1 cellular context compared by ENCODE assay signal in the genomic region with DNA sequence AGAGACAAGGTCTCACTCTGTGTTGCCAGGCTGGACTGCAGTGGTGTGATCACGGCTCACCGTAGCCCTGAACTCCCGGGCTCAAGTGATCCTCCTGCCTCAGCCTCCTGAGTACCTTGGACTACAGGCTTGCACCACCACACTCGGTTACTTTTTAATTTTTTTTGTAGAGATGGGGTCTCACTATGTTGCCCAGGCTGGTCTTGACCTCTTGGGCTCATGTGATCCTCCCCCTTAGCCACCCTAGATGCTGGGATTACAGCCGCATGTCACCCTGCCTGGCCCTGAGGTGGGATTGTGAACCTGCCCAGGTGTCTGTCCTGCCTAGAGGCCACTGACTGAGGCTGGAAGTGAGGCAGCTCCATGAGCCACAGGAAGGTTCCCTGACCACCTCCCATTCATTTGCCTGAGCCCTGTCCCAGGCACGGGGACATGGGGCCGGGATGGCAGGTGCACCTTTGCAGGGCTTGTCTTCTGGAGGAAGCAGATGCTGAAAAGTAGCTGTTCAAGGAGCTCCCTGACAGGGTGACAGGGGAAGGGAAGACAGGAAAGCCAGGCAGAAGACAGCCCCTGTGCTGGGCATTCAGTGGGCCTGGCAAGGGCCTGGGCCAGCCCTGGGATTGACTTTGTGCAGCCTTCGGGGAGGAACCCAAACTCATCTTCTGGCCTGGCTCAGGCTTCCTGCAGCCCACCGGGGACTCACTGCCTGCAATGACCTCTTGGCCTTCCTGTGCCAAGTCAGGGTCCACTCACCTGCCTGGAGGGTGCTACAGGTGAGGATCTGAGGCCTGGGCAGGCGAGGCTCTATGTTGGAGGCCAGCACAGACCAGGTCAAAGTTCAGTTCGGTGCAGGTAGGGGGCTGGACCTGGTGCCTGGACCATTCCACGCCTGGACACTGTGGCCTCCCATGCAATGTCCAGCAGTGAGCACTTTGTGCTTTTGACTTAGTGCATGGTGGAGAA.
A peak's percentile ranks its signal among the peaks of the same experiment; 100 is the strongest.
TF ChIP-seq lines count a peak whose summit lies in the region.

No MANE protein-coding gene starts in this region.

TF ChIP-seq in HepG2, 621 proteins besides CTCF, POLR2A, EP300 and RAD21 (continues in another document):
- TF ChIP-seq RXRA (CRISPR knock-in tag; IDR thresholded peaks at IDR 0.05) (peak; percentile 54), ZNF296 (CRISPR knock-in tag; conservative IDR thresholded peaks at IDR 0.05) (peak; percentile 72), HNF4G (IDR thresholded peaks at IDR 0.05; ENCODE audit: borderline replicate concordance, low read depth, low read length) (peak; percentile 4; the same call in 1 of the 2 replicates), HNF4G (CRISPR knock-in tag; IDR thresholded peaks at IDR 0.05; ENCODE audit: borderline replicate concordance, low read depth) (peak; percentile 74), ZBTB1 (CRISPR knock-in tag; IDR thresholded peaks at IDR 0.05; ENCODE audit: borderline replicate concordance) (no peak), MBD4 (IDR thresholded peaks at IDR 0.05; ENCODE audit: borderline replicate concordance, low read length) (no peak), ZBTB7A (CRISPR knock-in tag; IDR thresholded peaks at IDR 0.05) (peak; percentile 70; the same call in 1 of the 2 replicates), ERF (CRISPR knock-in tag; IDR thresholded peaks at IDR 0.05) (0 out of 2 replicates have a peak, but pooled peaks have one; percentile 34), POLR2AphosphoS2 (IDR thresholded peaks at IDR 0.05; ENCODE audit: low read depth, low read length) (no peak), SMAD1 (CRISPR knock-in tag; IDR thresholded peaks at IDR 0.05; ENCODE audit: borderline replicate concordance, low read depth) (0 out of 2 replicates have a peak, but pooled peaks have one; percentile 41), NR2F6 (IDR thresholded peaks at IDR 0.05) (peak; percentile 34; the same call in 1 of the 2 replicates), NR2F6 (CRISPR knock-in tag; IDR thresholded peaks at IDR 0.05) (peak; percentile 54), RORA (CRISPR knock-in tag; IDR thresholded peaks at IDR 0.05) (no peak), TEAD3 (CRISPR knock-in tag; optimal IDR thresholded peaks at IDR 0.05; ENCODE audit: borderline replicate concordance) (peak; percentile 33), GATA4 (IDR thresholded peaks at IDR 0.05; ENCODE audit: borderline replicate concordance, low read depth) (no peak), ARNT2 (CRISPR knock-in tag; IDR thresholded peaks at IDR 0.05; ENCODE audit: low read depth) (0 out of 2 replicates have a peak, but pooled peaks have one; percentile 48), AGO2 (optimal IDR thresholded peaks at IDR 0.05; ENCODE audit: low read depth, low read length) (peak; percentile 67), PAXIP1 (CRISPR knock-in tag; conservative IDR thresholded peaks at IDR 0.05) (peak; percentile 41), ZNF253 (CRISPR knock-in tag; IDR thresholded peaks at IDR 0.05; ENCODE audit: borderline replicate concordance) (peak; percentile 67; the same call in 1 of the 2 replicates), ATF7 (IDR thresholded peaks at IDR 0.05) (no peak), ATF7 (CRISPR knock-in tag; IDR thresholded peaks at IDR 0.05) (no peak), BORCS8-MEF2B (CRISPR knock-in tag; IDR thresholded peaks at IDR 0.05) (no peak; the same call in 1 of the 2 replicates), ZBTB20 (CRISPR knock-in tag; IDR thresholded peaks at IDR 0.05; ENCODE audit: borderline replicate concordance, low read depth) (no peak), SIN3B (IDR thresholded peaks at IDR 0.05; ENCODE audit: low read length) (no peak), ARID4A (CRISPR knock-in tag; IDR thresholded peaks at IDR 0.05; ENCODE audit: borderline replicate concordance) (no peak; the same call in 1 of the 2 replicates), GABPB1 (CRISPR knock-in tag; IDR thresholded peaks at IDR 0.05) (0 out of 2 replicates have a peak, but pooled peaks have one; percentile 16), TARDBP (CRISPR knock-in tag; IDR thresholded peaks at IDR 0.05) (peak; percentile 29; the same call in 1 of the 2 replicates), ZNF619 (CRISPR knock-in tag; IDR thresholded peaks at IDR 0.05) (0 out of 2 replicates have a peak, but pooled peaks have one; percentile 45), NFKB2 (CRISPR knock-in tag; IDR thresholded peaks at IDR 0.05; ENCODE audit: borderline replicate concordance) (peak; percentile 35; the same call in 1 of the 2 replicates), TAF15 (IDR thresholded peaks at IDR 0.05; ENCODE audit: low read depth, low read length, poor library complexity, severe bottlenecking) (no peak)
- TF ChIP-seq, protein P1, sequence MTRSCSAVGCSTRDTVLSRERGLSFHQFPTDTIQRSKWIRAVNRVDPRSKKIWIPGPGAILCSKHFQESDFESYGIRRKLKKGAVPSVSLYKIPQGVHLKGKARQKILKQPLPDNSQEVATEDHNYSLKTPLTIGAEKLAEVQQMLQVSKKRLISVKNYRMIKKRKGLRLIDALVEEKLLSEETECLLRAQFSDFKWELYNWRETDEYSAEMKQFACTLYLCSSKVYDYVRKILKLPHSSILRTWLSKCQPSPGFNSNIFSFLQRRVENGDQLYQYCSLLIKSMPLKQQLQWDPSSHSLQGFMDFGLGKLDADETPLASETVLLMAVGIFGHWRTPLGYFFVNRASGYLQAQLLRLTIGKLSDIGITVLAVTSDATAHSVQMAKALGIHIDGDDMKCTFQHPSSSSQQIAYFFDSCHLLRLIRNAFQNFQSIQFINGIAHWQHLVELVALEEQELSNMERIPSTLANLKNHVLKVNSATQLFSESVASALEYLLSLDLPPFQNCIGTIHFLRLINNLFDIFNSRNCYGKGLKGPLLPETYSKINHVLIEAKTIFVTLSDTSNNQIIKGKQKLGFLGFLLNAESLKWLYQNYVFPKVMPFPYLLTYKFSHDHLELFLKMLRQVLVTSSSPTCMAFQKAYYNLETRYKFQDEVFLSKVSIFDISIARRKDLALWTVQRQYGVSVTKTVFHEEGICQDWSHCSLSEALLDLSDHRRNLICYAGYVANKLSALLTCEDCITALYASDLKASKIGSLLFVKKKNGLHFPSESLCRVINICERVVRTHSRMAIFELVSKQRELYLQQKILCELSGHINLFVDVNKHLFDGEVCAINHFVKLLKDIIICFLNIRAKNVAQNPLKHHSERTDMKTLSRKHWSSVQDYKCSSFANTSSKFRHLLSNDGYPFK (CRISPR knock-in tag; IDR thresholded peaks at IDR 0.05; ENCODE audit: borderline replicate concordance): 0 out of 2 replicates have a peak, but pooled peaks have one; percentile 17
- TF ChIP-seq, protein P2, sequence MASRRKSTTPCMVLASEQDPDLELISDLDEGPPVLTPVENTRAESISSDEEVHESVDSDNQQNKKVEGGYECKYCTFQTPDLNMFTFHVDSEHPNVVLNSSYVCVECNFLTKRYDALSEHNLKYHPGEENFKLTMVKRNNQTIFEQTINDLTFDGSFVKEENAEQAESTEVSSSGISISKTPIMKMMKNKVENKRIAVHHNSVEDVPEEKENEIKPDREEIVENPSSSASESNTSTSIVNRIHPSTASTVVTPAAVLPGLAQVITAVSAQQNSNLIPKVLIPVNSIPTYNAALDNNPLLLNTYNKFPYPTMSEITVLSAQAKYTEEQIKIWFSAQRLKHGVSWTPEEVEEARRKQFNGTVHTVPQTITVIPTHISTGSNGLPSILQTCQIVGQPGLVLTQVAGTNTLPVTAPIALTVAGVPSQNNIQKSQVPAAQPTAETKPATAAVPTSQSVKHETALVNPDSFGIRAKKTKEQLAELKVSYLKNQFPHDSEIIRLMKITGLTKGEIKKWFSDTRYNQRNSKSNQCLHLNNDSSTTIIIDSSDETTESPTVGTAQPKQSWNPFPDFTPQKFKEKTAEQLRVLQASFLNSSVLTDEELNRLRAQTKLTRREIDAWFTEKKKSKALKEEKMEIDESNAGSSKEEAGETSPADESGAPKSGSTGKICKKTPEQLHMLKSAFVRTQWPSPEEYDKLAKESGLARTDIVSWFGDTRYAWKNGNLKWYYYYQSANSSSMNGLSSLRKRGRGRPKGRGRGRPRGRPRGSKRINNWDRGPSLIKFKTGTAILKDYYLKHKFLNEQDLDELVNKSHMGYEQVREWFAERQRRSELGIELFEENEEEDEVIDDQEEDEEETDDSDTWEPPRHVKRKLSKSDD (CRISPR knock-in tag; IDR thresholded peaks at IDR 0.05; ENCODE audit: low read depth): 0 out of 2 replicates have a peak, but pooled peaks have one; percentile 30
- TF ChIP-seq, protein P3, sequence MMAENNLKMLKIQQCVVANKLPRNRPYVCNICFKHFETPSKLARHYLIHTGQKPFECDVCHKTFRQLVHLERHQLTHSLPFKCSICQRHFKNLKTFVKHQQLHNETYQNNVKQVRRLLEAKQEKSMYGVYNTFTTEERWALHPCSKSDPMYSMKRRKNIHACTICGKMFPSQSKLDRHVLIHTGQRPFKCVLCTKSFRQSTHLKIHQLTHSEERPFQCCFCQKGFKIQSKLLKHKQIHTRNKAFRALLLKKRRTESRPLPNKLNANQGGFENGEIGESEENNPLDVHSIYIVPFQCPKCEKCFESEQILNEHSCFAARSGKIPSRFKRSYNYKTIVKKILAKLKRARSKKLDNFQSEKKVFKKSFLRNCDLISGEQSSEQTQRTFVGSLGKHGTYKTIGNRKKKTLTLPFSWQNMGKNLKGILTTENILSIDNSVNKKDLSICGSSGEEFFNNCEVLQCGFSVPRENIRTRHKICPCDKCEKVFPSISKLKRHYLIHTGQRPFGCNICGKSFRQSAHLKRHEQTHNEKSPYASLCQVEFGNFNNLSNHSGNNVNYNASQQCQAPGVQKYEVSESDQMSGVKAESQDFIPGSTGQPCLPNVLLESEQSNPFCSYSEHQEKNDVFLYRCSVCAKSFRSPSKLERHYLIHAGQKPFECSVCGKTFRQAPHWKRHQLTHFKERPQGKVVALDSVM (CRISPR knock-in tag; IDR thresholded peaks at IDR 0.05): peak; percentile 96
- TF ChIP-seq, protein P4, sequence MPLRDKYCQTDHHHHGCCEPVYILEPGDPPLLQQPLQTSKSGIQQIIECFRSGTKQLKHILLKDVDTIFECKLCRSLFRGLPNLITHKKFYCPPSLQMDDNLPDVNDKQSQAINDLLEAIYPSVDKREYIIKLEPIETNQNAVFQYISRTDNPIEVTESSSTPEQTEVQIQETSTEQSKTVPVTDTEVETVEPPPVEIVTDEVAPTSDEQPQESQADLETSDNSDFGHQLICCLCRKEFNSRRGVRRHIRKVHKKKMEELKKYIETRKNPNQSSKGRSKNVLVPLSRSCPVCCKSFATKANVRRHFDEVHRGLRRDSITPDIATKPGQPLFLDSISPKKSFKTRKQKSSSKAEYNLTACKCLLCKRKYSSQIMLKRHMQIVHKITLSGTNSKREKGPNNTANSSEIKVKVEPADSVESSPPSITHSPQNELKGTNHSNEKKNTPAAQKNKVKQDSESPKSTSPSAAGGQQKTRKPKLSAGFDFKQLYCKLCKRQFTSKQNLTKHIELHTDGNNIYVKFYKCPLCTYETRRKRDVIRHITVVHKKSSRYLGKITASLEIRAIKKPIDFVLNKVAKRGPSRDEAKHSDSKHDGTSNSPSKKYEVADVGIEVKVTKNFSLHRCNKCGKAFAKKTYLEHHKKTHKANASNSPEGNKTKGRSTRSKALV (CRISPR knock-in tag; IDR thresholded peaks at IDR 0.05): no peak
